ENCODE assay signal across 33 cellular contexts in the genomic region with DNA sequence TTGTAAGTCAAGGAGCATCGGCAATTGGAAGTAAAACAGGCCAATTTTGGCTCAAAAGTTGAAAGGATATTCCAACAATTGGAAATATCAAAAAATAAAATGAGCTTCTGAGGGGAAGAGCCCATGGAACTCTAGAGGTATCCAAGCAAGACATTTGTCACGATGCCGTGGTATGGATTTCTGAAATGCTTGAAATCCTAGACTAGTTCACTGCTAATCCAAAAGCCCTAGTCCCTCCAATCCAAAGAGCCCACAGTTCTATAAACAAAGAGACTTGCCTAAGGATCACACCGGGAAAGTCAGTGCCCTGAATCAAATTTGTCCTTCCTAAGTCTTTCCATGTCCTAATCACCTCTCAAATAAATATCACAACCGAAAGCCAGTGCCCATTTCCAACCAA.
"Had no signal": no experiment of that assay in that cellular context is flagged by ENCODE, and none has a peak within 500 bp of the region (broad histone marks: within the 10 kb centered on the region; RNA-seq: fewer than 3 reads in every experiment).

No MANE protein-coding gene starts in this region.

- H3K4me3 Mint-ChIP-seq: activated CD4-positive, alpha-beta memory T cell treated with anti-CD3 and anti-CD28 coated beads, Interleukin-2, amount 10 ng/mL, durations not matched to agents 7 days and 5 days; activated CD4-positive, alpha-beta T cell treated with anti-CD3 and anti-CD28 coated beads, Interleukin-2, amount 10 ng/mL, durations not matched to agents 7 days and 5 days; activated naive CD4-positive, alpha-beta T cell treated with anti-CD3 and anti-CD28 coated beads for 36 hours; activated naive CD4-positive, alpha-beta T cell treated with anti-CD3 and anti-CD28 coated beads, Interleukin-2, amount 50 U/mL, for 24 hours; activated naive CD8-positive, alpha-beta T cell treated with anti-CD3 and anti-CD28 coated beads for 36 hours; activated naive CD8-positive, alpha-beta T cell treated with anti-CD3 and anti-CD28 coated beads, Interleukin-2, amount 50 U/mL, for 24 hours; activated T-cell treated with anti-CD3 and anti-CD28 coated beads, Interleukin-2, amount 50 U/mL, for 24 hours; activated T-helper 17 cell treated with anti-CD3 and anti-CD28 coated beads, Interleukin-2, amount 50 U/mL, for 72 hours; effector memory CD8-positive, alpha-beta T cell; T-helper 17 cell; T-helper 2 cell treated with Interferon-gamma antibody and Interleukin-4, amounts not matched to agents 5 μg/mL and 100 μg/mL, for 36 hours had no signal

- DNase-seq: activated CD4-positive, alpha-beta memory T cell treated with anti-CD3 and anti-CD28 coated beads, Interleukin-2, amount 10 ng/mL, durations not matched to agents 7 days and 5 days; activated CD4-positive, alpha-beta T cell treated with anti-CD3 and anti-CD28 coated beads for 1 hour; activated CD4-positive, alpha-beta T cell treated with anti-CD3 and anti-CD28 coated beads for 4 hours; activated CD4-positive, alpha-beta T cell treated with anti-CD3 and anti-CD28 coated beads, Interleukin-2, amount 10 ng/mL, durations not matched to agents 7 days and 5 days; activated CD4-positive, alpha-beta T cell treated with anti-CD3 and anti-CD28 coated beads, Interleukin-2, amount 50 U/mL, for 4 hours; activated CD8-positive, alpha-beta memory T cell treated with anti-CD3 and anti-CD28 coated beads, Interleukin-2, amount 50 U/mL, for 48 hours; activated effector memory CD4-positive, alpha-beta T cell treated with anti-CD3 and anti-CD28 coated beads, Interleukin-2, amount 50 U/mL, for 16 hours; activated naive CD4-positive, alpha-beta T cell treated with anti-CD3 and anti-CD28 coated beads for 36 hours; activated naive CD8-positive, alpha-beta T cell treated with anti-CD3 and anti-CD28 coated beads for 36 hours; activated naive CD8-positive, alpha-beta T cell treated with anti-CD3 and anti-CD28 coated beads, Interleukin-2, amount 50 U/mL, for 24 hours; activated T-cell treated with anti-CD3 and anti-CD28 coated beads for 4 hours; activated T-cell treated with anti-CD3 and anti-CD28 coated beads, Interleukin-2, amount 50 U/mL, for 24 hours; adrenal gland; amygdala; aorta; body of pancreas; caudate nucleus; cortex of kidney; dermis blood vessel endothelial cell; effector CD4-positive, alpha-beta T cell; effector memory CD8-positive, alpha-beta T cell; erythroblast; gastrocnemius medialis; glutamatergic neuron; T-helper 1 cell; T-helper 17 cell; T1000 had no signal

- H3K27me3 Mint-ChIP-seq: activated CD4-positive, alpha-beta memory T cell treated with anti-CD3 and anti-CD28 coated beads, Interleukin-2, amount 10 ng/mL, durations not matched to agents 7 days and 5 days; activated CD4-positive, alpha-beta T cell treated with anti-CD3 and anti-CD28 coated beads, Interleukin-2, amount 10 ng/mL, durations not matched to agents 7 days and 5 days; activated naive CD4-positive, alpha-beta T cell treated with anti-CD3 and anti-CD28 coated beads, Interleukin-2, amount 50 U/mL, for 24 hours; activated naive CD8-positive, alpha-beta T cell treated with anti-CD3 and anti-CD28 coated beads for 36 hours; activated naive CD8-positive, alpha-beta T cell treated with anti-CD3 and anti-CD28 coated beads, Interleukin-2, amount 50 U/mL, for 24 hours; activated T-cell treated with anti-CD3 and anti-CD28 coated beads, Interleukin-2, amount 50 U/mL, for 24 hours; activated T-helper 17 cell treated with anti-CD3 and anti-CD28 coated beads, Interleukin-2, amount 50 U/mL, for 72 hours; T-helper 17 cell had no signal

- H3K4me1 ChIP-seq: adrenal gland had no signal

- H3K27me3 ChIP-seq: adrenal gland, body of pancreas, esophagus muscularis mucosa, foreskin keratinocyte, gastrocnemius medialis had no signal

- H3K36me3 Mint-ChIP-seq: activated naive CD8-positive, alpha-beta T cell treated with anti-CD3 and anti-CD28 coated beads for 36 hours had no signal

- ATAC-seq: activated naive CD8-positive, alpha-beta T cell treated with anti-CD3 and anti-CD28 coated beads, Interleukin-2, amount 50 U/mL, for 24 hours; activated T-helper 17 cell treated with anti-CD3 and anti-CD28 coated beads, Interleukin-2, amount 50 U/mL, for 72 hours; body of pancreas; effector memory CD8-positive, alpha-beta T cell; foreskin keratinocyte; gastrocnemius medialis; T-helper 17 cell had no signal

- H3K9me3 Mint-ChIP-seq: activated naive CD4-positive, alpha-beta T cell treated with anti-CD3 and anti-CD28 coated beads for 36 hours; activated naive CD4-positive, alpha-beta T cell treated with anti-CD3 and anti-CD28 coated beads, Interleukin-2, amount 50 U/mL, for 24 hours; activated naive CD8-positive, alpha-beta T cell treated with anti-CD3 and anti-CD28 coated beads for 36 hours; activated T-cell treated with anti-CD3 and anti-CD28 coated beads, Interleukin-2, amount 50 U/mL, for 24 hours; activated T-helper 17 cell treated with anti-CD3 and anti-CD28 coated beads, Interleukin-2, amount 50 U/mL, for 72 hours had no signal

- H3K27ac ChIP-seq: adrenal gland, body of pancreas, esophagus muscularis mucosa, foreskin keratinocyte, gastrocnemius medialis had no signal

- H3K36me3 ChIP-seq: adrenal gland, esophagus muscularis mucosa, gastrocnemius medialis had no signal

- H3K27ac Mint-ChIP-seq: activated CD4-positive, alpha-beta memory T cell treated with anti-CD3 and anti-CD28 coated beads, Interleukin-2, amount 10 ng/mL, durations not matched to agents 7 days and 5 days; activated CD4-positive, alpha-beta T cell treated with anti-CD3 and anti-CD28 coated beads, Interleukin-2, amount 10 ng/mL, durations not matched to agents 7 days and 5 days; activated naive CD4-positive, alpha-beta T cell treated with anti-CD3 and anti-CD28 coated beads for 36 hours; activated naive CD4-positive, alpha-beta T cell treated with anti-CD3 and anti-CD28 coated beads, Interleukin-2, amount 50 U/mL, for 24 hours; activated naive CD8-positive, alpha-beta T cell treated with anti-CD3 and anti-CD28 coated beads for 36 hours; activated naive CD8-positive, alpha-beta T cell treated with anti-CD3 and anti-CD28 coated beads, Interleukin-2, amount 50 U/mL, for 24 hours; activated T-cell treated with anti-CD3 and anti-CD28 coated beads, Interleukin-2, amount 50 U/mL, for 24 hours; activated T-helper 17 cell treated with anti-CD3 and anti-CD28 coated beads, Interleukin-2, amount 50 U/mL, for 72 hours; effector memory CD8-positive, alpha-beta T cell; T-helper 17 cell; T-helper 2 cell treated with Interferon-gamma antibody and Interleukin-4, amounts not matched to agents 5 μg/mL and 100 μg/mL, for 36 hours had no signal

- H3K9me3 ChIP-seq: adrenal gland, body of pancreas, esophagus muscularis mucosa, gastrocnemius medialis had no signal

- H3K4me3 ChIP-seq: adrenal gland, body of pancreas, esophagus muscularis mucosa, gastrocnemius medialis had no signal

- FAIRE-seq: colon had no signal
